In genomic region chr3:186839874-186840641, GRCh38 we compare ENCODE assay signal across 14 cellular contexts. TPM values are rescaled to one million over a fixed set of nuclear protein-coding genes. Genes with fewer than 3 reads are reported as not detected.
A peak's percentile ranks its signal among the peaks of the same experiment; 100 is the strongest.
DNase-seq lines count a peak whose midpoint lies in the region; ATAC-seq and TF ChIP-seq lines count a peak whose summit lies in the region.
"Had no signal": no experiment of that assay in that cellular context is flagged by ENCODE, and none has a peak within 500 bp of the region (broad histone marks: within the 10 kb centered on the region; RNA-seq: fewer than 3 reads in every experiment).

No MANE protein-coding gene starts in this region.

- no peaks in the 10 kb centered on the region for H3K36me3 Mint-ChIP-seq in natural killer cell treated with Interleukin-12 subunit alpha and Interleukin-12 subunit beta and Interleukin-15 and Interleukin-18, amount 100 ng/mL, for 72 hours
- H3K36me3 Mint-ChIP-seq: neural progenitor cell had no signal

- no peaks in the 10 kb centered on the region for H3K4me1 Mint-ChIP-seq in natural killer cell treated with Interleukin-12 subunit alpha and Interleukin-12 subunit beta and Interleukin-15 and Interleukin-18, amount 100 ng/mL, for 72 hours (ENCODE audit: low read depth in 2 of 2)
- H3K4me1 Mint-ChIP-seq: neural progenitor cell had no signal

- peaks cover 3% of the 10 kb centered on the region for H3K27me3 ChIP-seq in kidney epithelial cell (ENCODE audit: control insufficient read depth, insufficient read depth, low read length)
- H3K27me3 ChIP-seq: neural progenitor cell had no signal

- DNase-seq in AG09309 (ENCODE audit: low read depth): peak; percentile 94
- DNase-seq in M059J (ENCODE audit: low read depth): peak; percentile 87
- DNase-seq in astrocyte of the cerebellum (ENCODE audit: low read depth): peak; percentile 70
- peak; percentile 87 for DNase-seq in kidney epithelial cell (ENCODE audit: low read depth)
- DNase-seq in NCI-H526 (lab: John Stamatoyannopoulos, UW): no peak
- no peak for DNase-seq in natural killer cell treated with Interleukin-12 subunit alpha and Interleukin-12 subunit beta and Interleukin-15 and Interleukin-18, amount 100 ng/mL, for 72 hours (ENCODE audit: low spot score)
- no peak for DNase-seq in RPMI8226
- DNase-seq: activated naive CD4-positive, alpha-beta T cell treated with anti-CD3 and anti-CD28 coated beads for 36 hours; left lung; NCI-H187; spleen had no signal

- H3K27ac Mint-ChIP-seq in natural killer cell treated with Interleukin-12 subunit alpha and Interleukin-12 subunit beta and Interleukin-15 and Interleukin-18, amount 100 ng/mL, for 72 hours: no peak overlapping the region
- H3K27ac Mint-ChIP-seq: activated naive CD4-positive, alpha-beta T cell treated with anti-CD3 and anti-CD28 coated beads for 36 hours; neural progenitor cell had no signal

- no peak for TF ChIP-seq CTCF in AG09309 (IDR thresholded peaks at IDR 0.05; ENCODE audit: control insufficient read depth, insufficient read depth, low read depth, low read length, missing control alignments)
- TF ChIP-seq CTCF in astrocyte of the cerebellum (IDR thresholded peaks at IDR 0.05; ENCODE audit: low read depth, low read length, missing control alignments): no peak
- TF ChIP-seq CTCF in kidney epithelial cell (IDR thresholded peaks at IDR 0.05; ENCODE audit: insufficient read depth, low read length, poor library complexity, severe bottlenecking): no peak

- H3K4me3 ChIP-seq in AG09309 (ENCODE audit: control insufficient read depth, low read depth, low read length) (no peak overlapping the region), astrocyte of the cerebellum (ENCODE audit: low read depth, low read length) (no peak overlapping the region), kidney epithelial cell (ENCODE audit: low read depth, low read length) (no peak overlapping the region)
- H3K4me3 ChIP-seq: left lung, neural progenitor cell, spleen had no signal

- in situ Hi-C loops in astrocyte of the cerebellum (cut with HindIII; ENCODE audit: low sequenced_read_pairs): no loop called here

- no peak for ATAC-seq in GM19023 (IDR thresholded peaks at IDR 0.05; ENCODE audit: unreplicated experiment)
- ATAC-seq in natural killer cell treated with Interleukin-12 subunit alpha and Interleukin-12 subunit beta and Interleukin-15 and Interleukin-18, amount 100 ng/mL, for 72 hours: no peak
- ATAC-seq: left lung had no signal

- H3K27me3 Mint-ChIP-seq in natural killer cell treated with Interleukin-12 subunit alpha and Interleukin-12 subunit beta and Interleukin-15 and Interleukin-18, amount 100 ng/mL, for 72 hours: peaks cover 6 to 10% of the 10 kb centered on the region in 2 donors

- H3K36me3 ChIP-seq in kidney epithelial cell (ENCODE audit: control insufficient read depth, insufficient read depth, low read length): no peaks in the 10 kb centered on the region
- H3K36me3 ChIP-seq: left lung, neural progenitor cell, spleen had no signal

- no peak overlapping the region for H3K4me3 Mint-ChIP-seq in natural killer cell treated with Interleukin-12 subunit alpha and Interleukin-12 subunit beta and Interleukin-15 and Interleukin-18, amount 100 ng/mL, for 72 hours
- H3K4me3 Mint-ChIP-seq: activated naive CD4-positive, alpha-beta T cell treated with anti-CD3 and anti-CD28 coated beads for 36 hours; neural progenitor cell had no signal

- H3K9me3 Mint-ChIP-seq in natural killer cell treated with Interleukin-12 subunit alpha and Interleukin-12 subunit beta and Interleukin-15 and Interleukin-18, amount 100 ng/mL, for 72 hours: no peaks in the 10 kb centered on the region
- H3K9me3 Mint-ChIP-seq: activated naive CD4-positive, alpha-beta T cell treated with anti-CD3 and anti-CD28 coated beads for 36 hours; neural progenitor cell had no signal

RNA-seq across cellular contexts. Expression of gene ADIPOQ, which starts 2.5 kb away (rescaled TPM):
- total RNA-seq in M059J (2014; rRNA removed; shearing (Covaris generic)): not detected in 2 replicates
- total RNA-seq in kidney epithelial cell: not detected in 2 replicates
- not detected for total RNA-seq in natural killer cell treated with Interleukin-12 subunit alpha and Interleukin-12 subunit beta and Interleukin-15 and Interleukin-18, amount 100 ng/mL, for 72 hours
- total RNA-seq: activated CD8-positive, alpha-beta memory T cell treated with anti-CD3 and anti-CD28 coated beads for 36 hours; activated naive CD4-positive, alpha-beta T cell treated with anti-CD3 and anti-CD28 coated beads for 36 hours; left lung had no signal

RNA-seq across cellular contexts. Expression of gene RFC4, which starts 33.8 kb away (rescaled TPM):
- 113 and 141 TPM in 2 replicates for total RNA-seq in M059J (2014; rRNA removed; shearing (Covaris generic))
- 33.3 and 35.0 TPM in 2 replicates for total RNA-seq in kidney epithelial cell
- total RNA-seq in natural killer cell treated with Interleukin-12 subunit alpha and Interleukin-12 subunit beta and Interleukin-15 and Interleukin-18, amount 100 ng/mL, for 72 hours: 100 to 1,000 TPM in 1 of 2 donors, 10 to 100 TPM in 1; 63.1 to 114 TPM

RNA-seq across cellular contexts. Expression of gene EIF4A2, which starts 56.7 kb away (rescaled TPM):
- total RNA-seq in M059J (2014; rRNA removed; shearing (Covaris generic)): 508 and 726 TPM in 2 replicates
- total RNA-seq in kidney epithelial cell: 269 and 292 TPM in 2 replicates
- 100 to 1,000 TPM; 399 to 539 TPM for total RNA-seq in natural killer cell treated with Interleukin-12 subunit alpha and Interleukin-12 subunit beta and Interleukin-15 and Interleukin-18, amount 100 ng/mL, for 72 hours

Comparison
In these comparisons a context has a peak if more than half of its experiments do, and no peak if none do; other contexts are left out.
1. DNase-seq: peak in AG09309 (single experiment), M059J (single experiment), astrocyte of the cerebellum (single experiment) and kidney epithelial cell (single experiment); none in NCI-H526 (0 of 2), natural killer cell treated with Interleukin-12 subunit alpha and Interleukin-12 subunit beta and Interleukin-15 and Interleukin-18, amount 100 ng/mL, for 72 hours (single experiment) and RPMI8226 (single experiment).